ENCODE assay signal across 10 cellular contexts in the genomic region with DNA sequence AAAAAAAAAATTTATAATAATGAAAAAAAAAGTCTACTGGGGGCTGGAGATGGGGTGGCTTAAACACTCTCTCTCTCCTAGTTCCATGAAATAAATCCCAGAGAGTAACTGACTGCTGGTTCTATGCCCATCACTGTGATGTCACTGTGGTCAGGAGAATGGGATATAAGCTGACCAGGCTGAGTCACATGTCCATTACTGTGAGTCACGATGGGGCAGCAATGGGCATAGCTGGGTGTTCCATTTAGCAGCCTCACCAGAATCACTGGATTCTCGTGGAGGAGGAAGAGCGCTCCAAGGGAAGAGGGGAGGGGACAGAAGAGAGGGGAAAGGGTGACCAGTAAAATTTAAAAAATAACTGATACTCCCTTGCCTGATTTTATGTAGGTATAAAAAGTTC. TPM values are rescaled to one million over a fixed set of nuclear protein-coding genes. Genes with fewer than 3 reads are reported as not detected.
DNase-seq lines count a peak whose midpoint lies in the region; ATAC-seq and TF ChIP-seq lines count a peak whose summit lies in the region.
"Had no signal": no experiment of that assay in that cellular context is flagged by ENCODE, and none has a peak within 500 bp of the region (broad histone marks: within the 10 kb centered on the region; RNA-seq: fewer than 3 reads in every experiment).

No MANE protein-coding gene starts in this region.

- H3K9me3 Mint-ChIP-seq in endodermal cell = no peaks in the 10 kb centered on the region
- H3K9me3 Mint-ChIP-seq: naive B cell had no signal

- no peak for TF ChIP-seq CTCF in MM.1S (IDR thresholded peaks at IDR 0.05; ENCODE audit: low read length)
- TF ChIP-seq CTCF in mucosa of descending colon (IDR thresholded peaks at IDR 0.05) = no peak
- TF ChIP-seq CTCF in endodermal cell (conservative IDR thresholded peaks at IDR 0.05) = no peak

- DNase-seq in MM.1S = no peak
- peak; percentile 84 for DNase-seq in dedifferentiated amniotic fluid mesenchymal stem cell (ENCODE audit: extremely low spot score)
- no peak for DNase-seq in mucosa of descending colon
- DNase-seq in NCI-H2196 (lab: John Stamatoyannopoulos, UW; ENCODE audit: unreplicated experiment) = no peak
- DNase-seq in inferior parietal cortex (ENCODE audit: extremely low spot score) = no peak
- DNase-seq in NCI-H345 (lab: John Stamatoyannopoulos, UW) = no peak
- DNase-seq in endodermal cell = no peak
- DNase-seq: effector CD8-positive, alpha-beta T cell; naive B cell had no signal

- H3K79me2 ChIP-seq in MM.1S (ENCODE audit: low read length) = no peaks in the 10 kb centered on the region

- peak overlapping the region in 6 of 11 experiments; percentile 20 to 52 (median 30); a peak in 10 of 22 replicates for H3K4me2 ChIP-seq in BLaER1 treated with 17β-estradiol and CSF1 and Interleukin-3, amounts not matched to agents 10 nM and 100 nM
- H3K4me2 ChIP-seq in MM.1S (ENCODE audit: low read depth, low read length) = peak overlapping the region; percentile 33

- H3K9me3 ChIP-seq in BLaER1 treated with 17β-estradiol and CSF1 and Interleukin-3, amounts not matched to agents 10 nM and 100 nM (replicated peaks in 1 of 11) = no peaks in the 10 kb centered on the region
- H3K9me3 ChIP-seq in MM.1S (replicated peaks; ENCODE audit: insufficient read depth, low read length) = no peaks in the 10 kb centered on the region
- no peaks in the 10 kb centered on the region for H3K9me3 ChIP-seq in mucosa of descending colon
- H3K9me3 ChIP-seq in endodermal cell (ENCODE audit: control insufficient read depth, low read length) = no peaks in the 10 kb centered on the region

- no peak overlapping the region for H2AFZ ChIP-seq in MM.1S (ENCODE audit: low read length)

- peaks cover under 1% of the 10 kb centered on the region for H3K36me3 Mint-ChIP-seq in endodermal cell (ENCODE audit: low read depth)
- H3K36me3 Mint-ChIP-seq: naive B cell had no signal

- H3K4me3 Mint-ChIP-seq in endodermal cell = no peak overlapping the region
- H3K4me3 Mint-ChIP-seq: naive B cell had no signal

- H3K27ac ChIP-seq in BLaER1 treated with 17β-estradiol and CSF1 and Interleukin-3, amounts not matched to agents 10 nM and 100 nM = 0 out of 22 replicates have a peak overlapping the region, but pooled peaks of 1 of the 11 experiments have one; percentile 29
- H3K27ac ChIP-seq in MM.1S (ENCODE audit: low read length) = peak overlapping the region; percentile 49; the same call in 1 of the 2 replicates
- no peak overlapping the region for H3K27ac ChIP-seq in endodermal cell (ENCODE audit: low read depth, low read length)

- no peak overlapping the region for H3K4me3 ChIP-seq in BLaER1 treated with 17β-estradiol and CSF1 and Interleukin-3, amounts not matched to agents 10 nM and 100 nM
- H3K4me3 ChIP-seq in MM.1S (ENCODE audit: low read length) (no peak overlapping the region), mucosa of descending colon (no peak overlapping the region), endodermal cell (ENCODE audit: low read length) (no peak overlapping the region)

- H3K4me1 ChIP-seq in BLaER1 treated with 17β-estradiol and CSF1 and Interleukin-3, amounts not matched to agents 10 nM and 100 nM = peaks cover 0 to 17% (median 11%) of the 10 kb centered on the region in 10 experiments; a peak in 15 of 20 replicates
- H3K4me1 ChIP-seq in MM.1S (ENCODE audit: low read length) (peaks cover 14% of the 10 kb centered on the region), mucosa of descending colon (ENCODE audit: low read depth) (no peaks in the 10 kb centered on the region), endodermal cell (ENCODE audit: control insufficient read depth, insufficient read depth, low read length) (no peaks in the 10 kb centered on the region)

- H4K20me1 ChIP-seq in BLaER1 treated with 17β-estradiol and CSF1 and Interleukin-3, amounts not matched to agents 10 nM and 100 nM = no peaks in the 10 kb centered on the region
- H4K20me1 ChIP-seq in MM.1S (ENCODE audit: insufficient read depth, low read length) = no peaks in the 10 kb centered on the region

- peak; percentile 31 for ATAC-seq in mucosa of descending colon

- no peak overlapping the region for H3K27ac Mint-ChIP-seq in endodermal cell

- H3K9me2 ChIP-seq in MM.1S (replicated peaks; ENCODE audit: insufficient read depth, low read length) = no peaks in the 10 kb centered on the region

- H3F3A ChIP-seq in MM.1S (ENCODE audit: insufficient read depth, low read length) = peaks cover 6% of the 10 kb centered on the region; the same call in 1 of the 2 replicates

- intact Hi-C loops in mucosa of descending colon (cut with DNase I, micrococcal nuclease) = no loop called here

- peaks cover 6 to 34% (median 25%) of the 10 kb centered on the region in 11 experiments; a peak in 21 of 22 replicates for H3K36me3 ChIP-seq in BLaER1 treated with 17β-estradiol and CSF1 and Interleukin-3, amounts not matched to agents 10 nM and 100 nM
- H3K36me3 ChIP-seq in MM.1S (replicated peaks; ENCODE audit: insufficient read depth, low read length) = no peaks in the 10 kb centered on the region
- no peaks in the 10 kb centered on the region for H3K36me3 ChIP-seq in mucosa of descending colon (ENCODE audit: low read depth)
- peaks cover 9% of the 10 kb centered on the region for H3K36me3 ChIP-seq in endodermal cell (ENCODE audit: control insufficient read depth, insufficient read depth, low read length)

- H3K27me3 ChIP-seq in BLaER1 treated with 17β-estradiol and CSF1 and Interleukin-3, amounts not matched to agents 10 nM and 100 nM = no peaks in the 10 kb centered on the region
- H3K27me3 ChIP-seq in MM.1S (replicated peaks; ENCODE audit: insufficient read depth, low read length) (no peaks in the 10 kb centered on the region), endodermal cell (ENCODE audit: control insufficient read depth, insufficient read depth, low read length, poor library complexity, severe bottlenecking) (no peaks in the 10 kb centered on the region)

- no peaks in the 10 kb centered on the region for H3K27me3 Mint-ChIP-seq in endodermal cell (ENCODE audit: insufficient read depth)
- H3K27me3 Mint-ChIP-seq: naive B cell had no signal

- no peaks in the 10 kb centered on the region for H3K4me1 Mint-ChIP-seq in endodermal cell

- WGBS in endodermal cell (ENCODE audit: insufficient coverage in 1 of 2, insufficient read length in 1 of 2), 2 experiments = 80 to 81% methylated on average over 1 to 3 of the region's 3 CpGs

- no peak overlapping the region for H3K9ac ChIP-seq in BLaER1 treated with 17β-estradiol and CSF1 and Interleukin-3, amounts not matched to agents 10 nM and 100 nM
- H3K9ac ChIP-seq in MM.1S (ENCODE audit: low read length) (no peak overlapping the region), endodermal cell (ENCODE audit: extremely low read depth, low read length, poor library complexity, severe bottlenecking) (no peak overlapping the region)

RNA-seq across cellular contexts. Expression of gene MASTL, which starts 37.1 kb away (rescaled TPM):
- total RNA-seq in mucosa of descending colon = 10 to 100 TPM in 1 of 3 donors, 1 to 10 TPM in 2; 5.9 to 10.3 (median 5.9) TPM
- 10 to 100 TPM; 30.3 to 50.2 TPM for total RNA-seq in endodermal cell
- 35.4 TPM for polyA plus RNA-seq in endodermal cell (2013, experiment 1 of 2)
- 35.0 TPM for polyA plus RNA-seq in endodermal cell (2013, experiment 2 of 2)

RNA-seq across cellular contexts. Expression of gene YME1L1, which starts 38.1 kb away (rescaled TPM):
- total RNA-seq in mucosa of descending colon = 100 to 1,000 TPM in 1 of 3 donors, 10 to 100 TPM in 2; 83.4 to 100 (median 88.0) TPM
- 100 to 1,000 TPM; 109 to 110 TPM for total RNA-seq in endodermal cell
- 109 TPM for polyA plus RNA-seq in endodermal cell (2013, experiment 1 of 2)
- polyA plus RNA-seq in endodermal cell (2013, experiment 2 of 2) = 105 TPM

RNA-seq across cellular contexts. Expression of gene ACBD5, which starts 48.3 kb away (rescaled TPM):
- total RNA-seq in mucosa of descending colon (10 to 100 TPM; 28.3 to 39.9 (median 31.9) TPM), endodermal cell (10 to 100 TPM; 13.7 to 20.7 TPM)
- polyA plus RNA-seq in endodermal cell (2013, experiment 1 of 2) = 17.3 TPM
- polyA plus RNA-seq in endodermal cell (2013, experiment 2 of 2) = 18.9 TPM
